Comparison of ENCODE assay signal across 12 cellular contexts in genomic region chr7:99563650-99564049, GRCh38. TPM values are rescaled to one million over a fixed set of nuclear protein-coding genes. Genes with fewer than 3 reads are reported as not detected.
A peak's percentile ranks its signal among the peaks of the same experiment; 100 is the strongest.
DNase-seq lines count a peak whose midpoint lies in the region; ATAC-seq and TF ChIP-seq lines count a peak whose summit lies in the region.
"Had no signal": no experiment of that assay in that cellular context is flagged by ENCODE, and none has a peak within 500 bp of the region (broad histone marks: within the 10 kb centered on the region; RNA-seq: fewer than 3 reads in every experiment).

No MANE protein-coding gene starts in this region.

- H3K27me3 Mint-ChIP-seq in progenitor cell of endocrine pancreas: no peaks in the 10 kb centered on the region

- ATAC-seq in RWPE2 (ENCODE audit: low read depth): peak; percentile 29; the same call in 1 of the 3 replicates
- ATAC-seq in HG02588 (IDR thresholded peaks at IDR 0.05; ENCODE audit: unreplicated experiment): no peak
- ATAC-seq: upper lobe of right lung had no signal

- peaks cover 2% of the 10 kb centered on the region for H3K4me1 Mint-ChIP-seq in progenitor cell of endocrine pancreas (ENCODE audit: low read depth)

- peak overlapping the region; percentile 74 for H3K27ac Mint-ChIP-seq in progenitor cell of endocrine pancreas

- peaks cover 43% of the 10 kb centered on the region for H3K4me1 ChIP-seq in RWPE2 (ENCODE audit: insufficient read depth, poor library complexity, severe bottlenecking)

- H3K4me3 Mint-ChIP-seq in progenitor cell of endocrine pancreas (ENCODE audit: low read depth): no peak overlapping the region

- no peaks in the 10 kb centered on the region for H3K9me3 Mint-ChIP-seq in progenitor cell of endocrine pancreas (ENCODE audit: low read depth)

- peaks cover 32% of the 10 kb centered on the region for H3K36me3 Mint-ChIP-seq in progenitor cell of endocrine pancreas (ENCODE audit: insufficient read depth)

- no peaks in the 10 kb centered on the region for H3K9me3 ChIP-seq in RWPE2 (ENCODE audit: severe bottlenecking)
- H3K9me3 ChIP-seq: Peyer's patch, upper lobe of right lung had no signal

- TF ChIP-seq CTCF in RWPE2 (IDR thresholded peaks at IDR 0.05; ENCODE audit: poor library complexity, severe bottlenecking): no peak
- TF ChIP-seq CTCF in epithelial cell of esophagus (IDR thresholded peaks at IDR 0.05; ENCODE audit: insufficient read depth, low read depth, low read length, missing control alignments): no peak
- no peak for TF ChIP-seq CTCF in progenitor cell of endocrine pancreas (IDR thresholded peaks at IDR 0.05; ENCODE audit: unreplicated experiment)

- no peaks in the 10 kb centered on the region for H3K27me3 ChIP-seq in RWPE2 (ENCODE audit: insufficient read depth, poor library complexity, severe bottlenecking)
- H3K27me3 ChIP-seq: Peyer's patch, upper lobe of right lung had no signal

- H3K36me3 ChIP-seq in RWPE2 (ENCODE audit: low read depth): peaks cover 82% of the 10 kb centered on the region

- DNase-seq in EH (ENCODE audit: low read depth): peak; percentile 92
- peak; percentile 60 for DNase-seq in RWPE2 (ENCODE audit: low spot score)
- peak; percentile 75 for DNase-seq in epithelial cell of esophagus (ENCODE audit: low read depth)
- no peak for DNase-seq in progenitor cell of endocrine pancreas (ENCODE audit: low spot score, unreplicated experiment)
- DNase-seq in effector CD4-positive, alpha-beta T cell: no peak
- DNase-seq in NCI-H446 (lab: John Stamatoyannopoulos, UW): no peak
- DNase-seq in NCI-H1436 treated with DMSO at 0.1 percent for 48 hours (lab: John Stamatoyannopoulos, UW): no peak
- DNase-seq: effector memory CD4-positive, alpha-beta T cell; upper lobe of right lung had no signal

- no peak overlapping the region for H3K4me3 ChIP-seq in RWPE2 (ENCODE audit: severe bottlenecking)
- H3K4me3 ChIP-seq in epithelial cell of esophagus (ENCODE audit: low read length): peak overlapping the region; percentile 8
- H3K4me3 ChIP-seq: lung, Peyer's patch, upper lobe of right lung had no signal

- H3K27ac ChIP-seq in RWPE2 (ENCODE audit: poor library complexity, severe bottlenecking): peak overlapping the region; percentile 92
- H3K27ac ChIP-seq: Peyer's patch, upper lobe of right lung had no signal

RNA-seq across cellular contexts. Expression of gene ZNF655, which starts 5.2 kb away (rescaled TPM):
- 70.9 and 72.6 TPM in 2 replicates for total RNA-seq in progenitor cell of endocrine pancreas

RNA-seq across cellular contexts. Expression of gene FAM200A, which starts 11.7 kb away (rescaled TPM):
- total RNA-seq in progenitor cell of endocrine pancreas: 12.5 and 12.9 TPM in 2 replicates

RNA-seq across cellular contexts. Expression of gene TMEM225B, which starts 34.4 kb away (rescaled TPM):
- 0.91 and 1.4 TPM in 2 replicates for total RNA-seq in progenitor cell of endocrine pancreas
- total RNA-seq: Peyer's patch had no signal

RNA-seq across cellular contexts. Expression of gene ZSCAN25, which starts 53.1 kb away (rescaled TPM):
- 26.4 and 27.9 TPM in 2 replicates for total RNA-seq in progenitor cell of endocrine pancreas

RNA-seq across cellular contexts. Expression of gene ZKSCAN5, which starts 59.2 kb away (rescaled TPM):
- total RNA-seq in progenitor cell of endocrine pancreas: 14.7 and 15.2 TPM in 2 replicates

Comparison
In these comparisons a context has a peak if more than half of its experiments do, and no peak if none do; other contexts are left out.
1. DNase-seq: peak in EH (single experiment), RWPE2 (single experiment) and epithelial cell of esophagus (single experiment); none in progenitor cell of endocrine pancreas (single experiment), effector CD4-positive, alpha-beta T cell (single experiment), NCI-H446 (0 of 2) and NCI-H1436 treated with DMSO at 0.1 percent for 48 hours (single experiment).